In genomic region chr4:89400408-89401035, GRCh38 we compare ENCODE assay signal across 22 cellular contexts.
"Had no signal": no experiment of that assay in that cellular context is flagged by ENCODE, and none has a peak within 500 bp of the region (broad histone marks: within the 10 kb centered on the region; RNA-seq: fewer than 3 reads in every experiment).

No MANE protein-coding gene starts in this region.

- H3K36me3 ChIP-seq: esophagus muscularis mucosa, gastrocnemius medialis, left lung, ovary, spleen, tibial artery had no signal

- H3K4me1 ChIP-seq: gastrocnemius medialis, left lung, psoas muscle, testis, tibial artery had no signal

- H3K27ac ChIP-seq: coronary artery, esophagus muscularis mucosa, gastrocnemius medialis, left lung, ovary, psoas muscle, skin epidermis, spleen, testis, tibial artery had no signal

- H3K9me3 ChIP-seq: esophagus muscularis mucosa, gastrocnemius medialis, left lung, ovary, psoas muscle, spleen, testis, tibial artery had no signal

- DNase-seq: dermis blood vessel endothelial cell; effector memory CD4-positive, alpha-beta T cell; foreskin fibroblast; gastrocnemius medialis; head of caudate nucleus; kidney; left lung; natural killer cell; occipital lobe; ovary; psoas muscle; right cardiac atrium; spleen; stimulated activated CD4-positive, alpha-beta T cell treated with anti-CD3 and anti-CD28 coated beads, Interleukin-4, amount 100 ng/mL, for 4 hours; stimulated activated naive CD8-positive, alpha-beta T cell treated with anti-CD3 and anti-CD28 coated beads, Interleukin-15, Interleukin-2, amounts not matched to agents 100 U/mL and 50 U/mL, for 24 hours; substantia nigra; testis; tibial artery had no signal

- H3K4me3 ChIP-seq: coronary artery, esophagus muscularis mucosa, gastrocnemius medialis, left lung, ovary, psoas muscle, skin epidermis, spleen, testis, tibial artery had no signal

- ATAC-seq: gastrocnemius medialis; left lung; natural killer cell; psoas muscle; right cardiac atrium; stimulated activated memory B cell treated with anti-CD40 and anti-IgM and Interleukin-4, amounts not matched to agents 10 μg/mL and 1 μg/mL and 100 μg/mL, for 72 hours; stimulated activated naive CD8-positive, alpha-beta T cell treated with anti-CD3 and anti-CD28 coated beads, Interleukin-15, Interleukin-2, amounts not matched to agents 100 U/mL and 50 U/mL, for 24 hours had no signal
